Comparison of ENCODE assay signal across 1 cellular context in the genomic region with DNA sequence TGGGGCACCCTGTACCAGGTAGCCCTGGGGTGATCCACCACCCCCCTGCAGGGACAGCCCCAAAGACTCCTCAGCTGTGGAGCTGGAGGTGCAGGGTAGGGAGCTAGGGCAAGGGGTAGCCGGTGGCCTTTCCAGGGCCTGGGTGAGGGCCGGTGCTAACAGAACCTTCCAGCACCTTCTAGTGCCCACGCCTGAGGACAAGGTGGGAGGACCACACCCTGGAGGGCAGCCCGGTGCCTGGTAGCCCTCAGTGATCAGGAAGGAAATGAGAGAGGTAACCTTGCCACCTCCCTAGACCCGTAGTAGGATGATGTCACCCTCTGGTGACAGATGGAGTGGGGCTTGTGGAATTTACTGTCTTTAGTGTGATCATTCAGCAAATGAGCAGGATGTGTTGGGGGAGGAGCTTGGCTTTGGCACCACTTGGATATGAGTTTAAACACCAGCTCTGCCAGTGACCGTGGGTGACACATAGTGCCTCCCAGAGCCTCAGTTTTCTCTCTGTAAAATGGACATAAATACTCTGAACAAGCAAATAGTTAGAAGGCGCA.
A peak's percentile ranks its signal among the peaks of the same experiment; 100 is the strongest.
TF ChIP-seq lines count a peak whose summit lies in the region.

No MANE protein-coding gene starts in this region.

TF ChIP-seq in IMR-90, 13 proteins besides CTCF, POLR2A, EP300 and RAD21 (continued from another document):
- peak; percentile 95 for TF ChIP-seq RCOR1 (IDR thresholded peaks at IDR 0.05; ENCODE audit: insufficient replicate concordance, low read length)
